ENCODE assay signal across 23 cellular contexts in the genomic region with DNA sequence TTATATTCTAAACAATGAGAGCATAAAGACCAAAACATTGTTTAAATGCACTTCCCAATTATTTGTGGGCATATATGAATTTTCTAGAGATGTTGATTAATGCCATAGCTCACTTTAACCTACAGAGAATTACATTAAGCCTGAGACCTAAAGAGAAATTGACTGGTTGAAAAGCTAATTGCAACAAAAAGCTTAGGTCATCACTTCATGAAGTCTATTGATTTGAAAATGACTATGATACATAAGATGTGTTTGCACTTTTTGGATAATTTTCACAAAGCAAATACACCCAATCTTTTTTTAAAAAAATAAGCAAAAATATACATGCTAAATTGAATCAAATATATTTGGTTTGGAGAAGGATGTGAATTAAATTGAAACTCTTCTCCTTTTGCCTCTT.
"Had no signal": no experiment of that assay in that cellular context is flagged by ENCODE, and none has a peak within 500 bp of the region (broad histone marks: within the 10 kb centered on the region; RNA-seq: fewer than 3 reads in every experiment).

No MANE protein-coding gene starts in this region.

- H3K27me3 ChIP-seq: esophagus muscularis mucosa, foreskin keratinocyte, gastroesophageal sphincter, hepatocyte, left lung had no signal

- DNase-seq: dermis blood vessel endothelial cell; dorsolateral prefrontal cortex; effector CD4-positive, alpha-beta T cell; effector memory CD4-positive, alpha-beta T cell; foreskin keratinocyte; heart left ventricle; hypothalamus; immature natural killer cell; islet precursor cell; kidney; left cardiac atrium; left lung; left ventricle myocardium superior; lower lobe of right lung; mesenchymal stem cell; mucosa of descending colon had no signal

- H3K9me3 ChIP-seq: esophagus muscularis mucosa, gastroesophageal sphincter, heart left ventricle, left lung, lower lobe of right lung, mucosa of descending colon had no signal

- H3K4me3 ChIP-seq: coronary artery, dorsolateral prefrontal cortex, esophagus muscularis mucosa, gastroesophageal sphincter, heart left ventricle, hepatocyte, left lung, lower lobe of right lung, mucosa of descending colon had no signal

- H3K79me2 ChIP-seq: hepatocyte had no signal

- H2AFZ ChIP-seq: hepatocyte had no signal

- H3K4me1 ChIP-seq: esophagus muscularis mucosa, foreskin keratinocyte, gastroesophageal sphincter, heart left ventricle, left lung, lower lobe of right lung had no signal

- H3K36me3 ChIP-seq: esophagus muscularis mucosa, gastroesophageal sphincter, heart left ventricle, left lung, lower lobe of right lung had no signal

- H3K27ac ChIP-seq: coronary artery, dorsolateral prefrontal cortex, esophagus muscularis mucosa, foreskin keratinocyte, gastroesophageal sphincter, heart left ventricle, hepatocyte, left lung, lower lobe of right lung had no signal

- H3K4me2 ChIP-seq: hepatocyte had no signal

- FAIRE-seq: colon, endothelial cell of umbilical vein, frontal cortex, kidney had no signal

- ATAC-seq: foreskin keratinocyte, gastroesophageal sphincter, heart left ventricle, left cardiac atrium, left lung, left ventricle myocardium superior, lower lobe of right lung, mucosa of descending colon had no signal
